In the genomic region with DNA sequence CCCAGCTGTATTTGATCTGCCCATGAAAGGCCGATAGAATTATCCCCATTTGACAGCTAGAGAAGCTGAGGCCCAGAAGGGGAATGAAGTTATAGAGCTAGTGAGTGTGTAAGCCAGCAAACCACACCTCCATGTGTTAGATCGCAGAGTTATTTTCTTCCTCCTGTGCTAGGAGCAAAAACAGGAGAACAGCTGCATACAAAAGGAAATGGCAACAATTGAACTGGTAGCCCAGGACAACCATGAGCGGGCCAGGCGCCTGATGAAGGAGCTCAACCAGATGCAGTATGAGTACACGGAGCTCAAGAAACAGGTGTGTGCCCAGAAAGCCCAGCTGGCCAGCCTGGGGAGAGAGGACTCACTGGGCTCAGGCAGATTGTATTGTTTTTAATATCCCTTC, we compare ENCODE assay signal across 16 cellular contexts. TPM values are rescaled to one million over a fixed set of nuclear protein-coding genes. Genes with fewer than 3 reads are reported as not detected.
DNase-seq lines count a peak whose midpoint lies in the region; TF ChIP-seq lines count a peak whose summit lies in the region.
"Had no signal": no experiment of that assay in that cellular context is flagged by ENCODE, and none has a peak within 500 bp of the region (broad histone marks: within the 10 kb centered on the region; RNA-seq: fewer than 3 reads in every experiment).

No MANE protein-coding gene starts in this region.

- no peaks in the 10 kb centered on the region for H3F3A ChIP-seq in neural progenitor cell (ENCODE audit: low read depth)

- H3K36me3 Mint-ChIP-seq in activated naive CD4-positive, alpha-beta T cell treated with anti-CD3 and anti-CD28 coated beads for 36 hours (ENCODE audit: low read depth) = peaks cover 55% of the 10 kb centered on the region
- peaks cover 31% of the 10 kb centered on the region for H3K36me3 Mint-ChIP-seq in neural progenitor cell

- H3K9me2 ChIP-seq in Karpas-422 (replicated peaks; ENCODE audit: insufficient read depth, low read length) = no peaks in the 10 kb centered on the region

- no peaks in the 10 kb centered on the region for H3K27me3 Mint-ChIP-seq in activated naive CD4-positive, alpha-beta T cell treated with anti-CD3 and anti-CD28 coated beads for 36 hours (ENCODE audit: low read depth)
- H3K27me3 Mint-ChIP-seq in neural progenitor cell (ENCODE audit: insufficient read depth, low read depth) = peaks cover 2% of the 10 kb centered on the region

- no peak overlapping the region for H2AFZ ChIP-seq in Karpas-422 (ENCODE audit: low read length)
- H2AFZ ChIP-seq in neural progenitor cell (replicated peaks) = no peak overlapping the region

- H3K4me2 ChIP-seq in Karpas-422 (ENCODE audit: low read depth, low read length, poor library complexity, severe bottlenecking) (no peak overlapping the region), neural progenitor cell (no peak overlapping the region)

- H3K9me3 ChIP-seq in Karpas-422 (ENCODE audit: low read length) (no peaks in the 10 kb centered on the region), neural progenitor cell (ENCODE audit: low read depth) (no peaks in the 10 kb centered on the region)
- H3K9me3 ChIP-seq: HAP-1 had no signal

- peaks cover 21% of the 10 kb centered on the region for H3K4me1 Mint-ChIP-seq in activated naive CD4-positive, alpha-beta T cell treated with anti-CD3 and anti-CD28 coated beads for 36 hours (ENCODE audit: low read depth)
- H3K4me1 Mint-ChIP-seq in neural progenitor cell = no peaks in the 10 kb centered on the region

- intact Hi-C loops in activated naive CD4-positive, alpha-beta T cell treated with anti-CD3 and anti-CD28 coated beads for 36 hours (cut with micrococcal nuclease) = no loop called here

- peaks cover 88% of the 10 kb centered on the region for H3K36me3 ChIP-seq in Karpas-422 (ENCODE audit: insufficient read depth, low read length)
- H3K36me3 ChIP-seq in neural progenitor cell = peaks cover 4% of the 10 kb centered on the region

- H3K4me3 Mint-ChIP-seq in activated naive CD4-positive, alpha-beta T cell treated with anti-CD3 and anti-CD28 coated beads for 36 hours = no peak overlapping the region
- H3K4me3 Mint-ChIP-seq in neural progenitor cell = no peak overlapping the region

- no peak overlapping the region for H3K9ac ChIP-seq in Karpas-422 (ENCODE audit: low read length)
- no peak overlapping the region for H3K9ac ChIP-seq in neural progenitor cell

- CTCF ChIA-PET in activated naive CD4-positive, alpha-beta T cell treated with anti-CD3 and anti-CD28 coated beads for 36 hours (lab: Charles Lee) = interaction anchor here (1.4 to 1.9 kb wide), 3 partner anchors 9 to 15 kb away, joined by 3 to 6 read pairs (median 5); no protein-coding TSS in a partner anchor

- no peaks in the 10 kb centered on the region for H3K9me3 Mint-ChIP-seq in activated naive CD4-positive, alpha-beta T cell treated with anti-CD3 and anti-CD28 coated beads for 36 hours
- no peaks in the 10 kb centered on the region for H3K9me3 Mint-ChIP-seq in neural progenitor cell

- H3K4me3 ChIP-seq in Karpas-422 (ENCODE audit: low read length) (no peak overlapping the region), neural progenitor cell (no peak overlapping the region)
- H3K4me3 ChIP-seq: GM12878, HAP-1 had no signal

- peak overlapping the region; percentile 42 for H3K27ac Mint-ChIP-seq in activated naive CD4-positive, alpha-beta T cell treated with anti-CD3 and anti-CD28 coated beads for 36 hours
- H3K27ac Mint-ChIP-seq in neural progenitor cell = no peak overlapping the region

- TF ChIP-seq CTCF in neural progenitor cell (IDR thresholded peaks at IDR 0.05) = no peak

- H3K27ac ChIP-seq in Karpas-422 (ENCODE audit: low read length) (peak overlapping the region; percentile 46), neural progenitor cell (no peak overlapping the region)

- peaks cover 29% of the 10 kb centered on the region for H3K79me2 ChIP-seq in Karpas-422 (ENCODE audit: low read length)
- H3K79me2 ChIP-seq in neural progenitor cell (ENCODE audit: low read depth) = no peaks in the 10 kb centered on the region

- H3K27me3 ChIP-seq in Karpas-422 (ENCODE audit: low read length) (no peaks in the 10 kb centered on the region), neural progenitor cell (no peaks in the 10 kb centered on the region)

- H4K20me1 ChIP-seq in Karpas-422 (ENCODE audit: insufficient read depth, low read depth, low read length) (no peaks in the 10 kb centered on the region), neural progenitor cell (ENCODE audit: low read depth) (no peaks in the 10 kb centered on the region)

- DNase-seq in activated naive CD4-positive, alpha-beta T cell treated with anti-CD3 and anti-CD28 coated beads for 36 hours = no peak
- DNase-seq in activated naive CD4-positive, alpha-beta T cell (lab: John Stamatoyannopoulos, UW) = no peak
- no peak for DNase-seq in Karpas-422
- DNase-seq in dermis blood vessel endothelial cell = peak; percentile 89
- DNase-seq in pulmonary artery endothelial cell (ENCODE audit: low read depth, low spot score) = peak; percentile 68
- DNase-seq in DMS153 treated with DMSO at 0.1 percent for 48 hours (lab: John Stamatoyannopoulos, UW; ENCODE audit: unreplicated experiment) = no peak
- DNase-seq in neural progenitor cell (ENCODE audit: low spot score) = no peak
- DNase-seq in dedifferentiated amniotic fluid mesenchymal stem cell (ENCODE audit: extremely low spot score) = no peak
- DNase-seq: ACHN, DMS79, NCI-H1092 treated with DMSO at 0.1 percent for 48 hours, NCI-H1694, NCI-H2107, SHP77 had no signal

- H3K4me1 ChIP-seq in Karpas-422 (ENCODE audit: low read length) (peaks cover 51% of the 10 kb centered on the region), neural progenitor cell (no peaks in the 10 kb centered on the region)
- H3K4me1 ChIP-seq: HAP-1 had no signal

RNA-seq across cellular contexts. Expression of a gene that starts 30.4 kb away (rescaled TPM):
- total RNA-seq in activated naive CD4-positive, alpha-beta T cell treated with anti-CD3 and anti-CD28 coated beads for 36 hours = 10 to 100 TPM; 61.1 to 64.2 TPM
- 17.4 and 49.5 TPM in 2 replicates for total RNA-seq in Karpas-422 (2014; rRNA removed; shearing (Covaris generic); ENCODE audit: low replicate concordance)
- total RNA-seq in dermis blood vessel endothelial cell = 28.9 and 54.8 TPM in 2 replicates
- total RNA-seq in pulmonary artery endothelial cell = 36.3 and 39.3 TPM in 2 replicates
- 23.8 and 35.9 TPM in 2 replicates for total RNA-seq in neural progenitor cell (ENCODE audit: low replicate concordance)

Comparison
In these comparisons a context has a peak if more than half of its experiments do, and no peak if none do; other contexts are left out.
1. DNase-seq: peak in dermis blood vessel endothelial cell (single experiment) and pulmonary artery endothelial cell (single experiment); none in activated naive CD4-positive, alpha-beta T cell treated with anti-CD3 and anti-CD28 coated beads for 36 hours (single experiment), activated naive CD4-positive, alpha-beta T cell (0 of 4), Karpas-422 (single experiment), DMS153 treated with DMSO at 0.1 percent for 48 hours (single experiment), neural progenitor cell (single experiment) and dedifferentiated amniotic fluid mesenchymal stem cell (single experiment).